Comparison of ENCODE assay signal across 7 cellular contexts in the genomic region with DNA sequence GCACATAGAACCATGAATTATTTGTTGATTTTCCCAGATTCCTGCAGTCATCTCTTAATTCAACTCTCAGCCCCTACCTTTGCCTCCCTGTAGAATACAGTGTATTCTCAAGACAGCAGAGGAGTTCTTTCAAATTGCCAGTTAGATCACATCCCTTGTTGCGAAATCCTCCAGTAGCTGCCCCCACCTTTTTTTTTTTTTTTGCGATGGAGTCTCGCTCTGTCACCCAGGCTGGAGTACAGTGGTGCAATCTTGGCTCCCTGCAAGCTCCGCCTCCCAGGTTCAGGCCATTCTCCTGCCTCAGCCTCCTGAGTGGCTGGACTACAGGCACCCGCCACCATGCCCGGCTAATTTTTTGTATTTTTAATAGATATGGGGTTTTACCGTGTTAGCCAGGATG.
DNase-seq lines count a peak whose midpoint lies in the region; ATAC-seq and TF ChIP-seq lines count a peak whose summit lies in the region.
"Not testable (repeated sequence)": the region's sequence is repeated elsewhere in the genome, so short reads cannot be mapped to it uniquely, and the experiment has no call there.

No MANE protein-coding gene starts in this region.

- intact Hi-C loops in MCF 10A (cut with micrococcal nuclease): loop anchor here (5.0 to 10.0 kb wide), 2 partner anchors 211 to 296 kb away; no protein-coding TSS in a partner anchor
- intact Hi-C loops in naive thymus-derived CD4-positive, alpha-beta T cell (cut with micrococcal nuclease): not testable (repeated sequence)

- H3K36me3 Mint-ChIP-seq in MCF 10A (ENCODE audit: insufficient read depth, unreplicated experiment); naive thymus-derived CD4-positive, alpha-beta T cell: not testable (repeated sequence)

- not testable (repeated sequence) for H3K4me3 Mint-ChIP-seq in MCF 10A (ENCODE audit: unreplicated experiment); naive thymus-derived CD4-positive, alpha-beta T cell

- BruUV-seq in MCF 10A (replicated peaks; lab: Mats Ljungman, UMichigan): not testable (repeated sequence)

- H3K4me1 Mint-ChIP-seq in MCF 10A (ENCODE audit: insufficient read depth, unreplicated experiment): peaks cover 11% of the 10 kb centered on the region
- H3K4me1 Mint-ChIP-seq in naive thymus-derived CD4-positive, alpha-beta T cell: peaks cover 0 to 11% (median 4%) of the 10 kb centered on the region in 7 donors

- H3K4me3 ChIP-seq in KMS-11 (IDR thresholded peaks at IDR 0.05; ENCODE audit: insufficient read depth, low read depth, low read length); NB4 (ENCODE audit: low read depth, low read length); fibroblast of mammary gland (ENCODE audit: control insufficient read depth, low read depth, low read length); naive thymus-derived CD4-positive, alpha-beta T cell (ENCODE audit: low read length): not testable (repeated sequence)

- DNase-seq in CD1c-positive myeloid dendritic cell (ENCODE audit: extremely low spot score) (peak; percentile 45), NB4 (ENCODE audit: low read depth) (peak; percentile 78), SIG-M5 treated with dmso at 0.1 percent for 504 hours (lab: John Stamatoyannopoulos, UW; ENCODE audit: unreplicated experiment) (peak; percentile 84), MCF 10A (ENCODE audit: unreplicated experiment) (peak; percentile 72), fibroblast of mammary gland (ENCODE audit: low read depth) (peak; percentile 77)
- not testable (repeated sequence) for DNase-seq in naive thymus-derived CD4-positive, alpha-beta T cell

- peaks cover 73% of the 10 kb centered on the region for H3K4me1 ChIP-seq in KMS-11 (ENCODE audit: low read depth, poor library complexity, severe bottlenecking)
- not testable (repeated sequence) for H3K4me1 ChIP-seq in naive thymus-derived CD4-positive, alpha-beta T cell (ENCODE audit: control insufficient read depth in 2 of 2, insufficient read depth in 2 of 2, low read length in 2 of 2)

- not testable (repeated sequence) for H3K27me3 Mint-ChIP-seq in MCF 10A (ENCODE audit: insufficient read depth, unreplicated experiment); naive thymus-derived CD4-positive, alpha-beta T cell

- H2AFZ ChIP-seq in KMS-11 (ENCODE audit: low read depth): 0 out of 2 replicates have a peak overlapping the region, but pooled peaks have one; percentile 15

- POLR2A ChIA-PET in MCF 10A (lab: Yijun Ruan, JAX): interaction anchor here (0.7 kb wide), 1 partner anchor 212 kb away, joined by 3 read pairs; no protein-coding TSS in a partner anchor
- POLR2A ChIA-PET in naive thymus-derived CD4-positive, alpha-beta T cell (lab: Charles Lee): not testable (repeated sequence)

- H4K20me1 ChIP-seq in KMS-11 (ENCODE audit: insufficient read depth): not testable (repeated sequence)

- H3K4me2 ChIP-seq in KMS-11: peak overlapping the region; percentile 73

- peak overlapping the region; percentile 49 for H3K27ac Mint-ChIP-seq in MCF 10A (ENCODE audit: low read depth, unreplicated experiment)
- H3K27ac Mint-ChIP-seq in naive thymus-derived CD4-positive, alpha-beta T cell: peak overlapping the region in 1 of 9 donors; percentile 42

- H3K79me2 ChIP-seq in KMS-11 (ENCODE audit: insufficient read depth, low read depth): not testable (repeated sequence)

- not testable (repeated sequence) for H3K9me3 ChIP-seq in naive thymus-derived CD4-positive, alpha-beta T cell (ENCODE audit: control insufficient read depth in 2 of 3, low read length in 3 of 3)

- not testable (repeated sequence) for H3K9me3 Mint-ChIP-seq in MCF 10A (ENCODE audit: unreplicated experiment); naive thymus-derived CD4-positive, alpha-beta T cell

- peak overlapping the region; percentile 49; the same call in 1 of the 2 replicates for H3K27ac ChIP-seq in KMS-11
- not testable (repeated sequence) for H3K27ac ChIP-seq in naive thymus-derived CD4-positive, alpha-beta T cell (ENCODE audit: low read depth, low read length)

- CTCF ChIA-PET in MCF 10A (lab: Yijun Ruan, JAX): interaction anchor here (0.6 to 1.2 kb wide), 2 partner anchors 10 to 328 kb away, joined by 3 read pairs; no protein-coding TSS in a partner anchor
- CTCF ChIA-PET in naive thymus-derived CD4-positive, alpha-beta T cell (lab: Charles Lee): not testable (repeated sequence)

- ATAC-seq in naive thymus-derived CD4-positive, alpha-beta T cell: peak; percentile 58

- not testable (repeated sequence) for TF ChIP-seq CTCF in KMS-11 (conservative IDR thresholded peaks at IDR 0.05; ENCODE audit: low read depth, low read length); NB4 (IDR thresholded peaks at IDR 0.05; ENCODE audit: low read depth, low read length); MCF 10A (IDR thresholded peaks at IDR 0.05; ENCODE audit: unreplicated experiment); fibroblast of mammary gland (conservative IDR thresholded peaks at IDR 0.05; ENCODE audit: control insufficient read depth, insufficient read depth, low read depth, low read length)

- H3K27me3 ChIP-seq in KMS-11 (ENCODE audit: insufficient read depth, low read depth); naive thymus-derived CD4-positive, alpha-beta T cell (ENCODE audit: control insufficient read depth in 2 of 2, insufficient read depth in 2 of 2, low read length in 2 of 2): not testable (repeated sequence)

- not testable (repeated sequence) for H3K36me3 ChIP-seq in KMS-11 (ENCODE audit: insufficient read depth); naive thymus-derived CD4-positive, alpha-beta T cell (ENCODE audit: control insufficient read depth in 2 of 3, insufficient read depth in 3 of 3, low read length in 3 of 3)

- H3K9ac ChIP-seq in KMS-11: not testable (repeated sequence)

- not testable (repeated sequence) for TF ChIP-seq POLR2A in NB4 (IDR thresholded peaks at IDR 0.05; ENCODE audit: extremely low read depth, insufficient read length)
